20 cellular contexts compared by ENCODE assay signal in genomic region chr9:121886759-121887485, GRCh38.
DNase-seq lines count a peak whose midpoint lies in the region; ATAC-seq, FAIRE-seq and TF ChIP-seq lines count a peak whose summit lies in the region.
"Had no signal": no experiment of that assay in that cellular context is flagged by ENCODE, and none has a peak within 500 bp of the region (broad histone marks: within the 10 kb centered on the region; RNA-seq: fewer than 3 reads in every experiment).

No MANE protein-coding gene starts in this region.

- H3K4me2 ChIP-seq in mesendoderm (ENCODE audit: low read length): no peak overlapping the region

- FAIRE-seq in H54 (lab: Jason Lieb, UNC): no peak
- FAIRE-seq: small intestine had no signal

- H4K8ac ChIP-seq in mesendoderm (ENCODE audit: low read depth, low read length): no peak overlapping the region

- no peak overlapping the region for H3K56ac ChIP-seq in mesendoderm (ENCODE audit: low read length)

- no peak overlapping the region for H2BK15ac ChIP-seq in mesendoderm (replicated peaks; ENCODE audit: low read depth)

- no peak overlapping the region for H2BK5ac ChIP-seq in mesendoderm (ENCODE audit: low read length)

- H3K9me3 Mint-ChIP-seq in activated naive CD8-positive, alpha-beta T cell treated with anti-CD3 and anti-CD28 coated beads for 36 hours: no peaks in the 10 kb centered on the region
- H3K9me3 Mint-ChIP-seq: activated naive CD4-positive, alpha-beta T cell treated with anti-CD3 and anti-CD28 coated beads, Interleukin-2, amount 10 ng/mL, durations not matched to agents 7 days and 5 days; immature natural killer cell; memory B cell had no signal

- H3K23ac ChIP-seq in mesendoderm (ENCODE audit: low read length): no peak overlapping the region

- no peak for ATAC-seq in HG03045 (IDR thresholded peaks at IDR 0.05; ENCODE audit: unreplicated experiment)

- no peaks in the 10 kb centered on the region for H3K36me3 Mint-ChIP-seq in activated naive CD8-positive, alpha-beta T cell treated with anti-CD3 and anti-CD28 coated beads for 36 hours
- H3K36me3 Mint-ChIP-seq: activated naive CD4-positive, alpha-beta T cell treated with anti-CD3 and anti-CD28 coated beads, Interleukin-2, amount 10 ng/mL, durations not matched to agents 7 days and 5 days; CD14-positive monocyte; memory B cell had no signal

- no peak overlapping the region for H3K4ac ChIP-seq in mesendoderm (ENCODE audit: low read depth, low read length)

- H4K5ac ChIP-seq in mesendoderm (ENCODE audit: low read length): no peak overlapping the region

- H2AK5ac ChIP-seq in mesendoderm (ENCODE audit: low read length): no peak overlapping the region

- no peak overlapping the region for H2BK120ac ChIP-seq in mesendoderm (ENCODE audit: low read depth, low read length)

- no CpG with 5 or more reads among the region's 11 CpGs for WGBS in mesendoderm (ENCODE audit: extremely low coverage, insufficient coverage, low lambda C conversion rate)

- H3K4me1 Mint-ChIP-seq in activated naive CD8-positive, alpha-beta T cell treated with anti-CD3 and anti-CD28 coated beads for 36 hours: peaks cover 9% of the 10 kb centered on the region
- H3K4me1 Mint-ChIP-seq: activated naive CD4-positive, alpha-beta T cell treated with anti-CD3 and anti-CD28 coated beads, Interleukin-2, amount 10 ng/mL, durations not matched to agents 7 days and 5 days; CD14-positive monocyte; immature natural killer cell had no signal

- H3K27ac Mint-ChIP-seq in activated naive CD8-positive, alpha-beta T cell treated with anti-CD3 and anti-CD28 coated beads for 36 hours: no peak overlapping the region
- H3K27ac Mint-ChIP-seq: activated naive CD4-positive, alpha-beta T cell treated with anti-CD3 and anti-CD28 coated beads, Interleukin-2, amount 10 ng/mL, durations not matched to agents 7 days and 5 days; immature natural killer cell; memory B cell had no signal

- no peaks in the 10 kb centered on the region for H3K79me2 ChIP-seq in mesendoderm (ENCODE audit: control insufficient read depth, insufficient read depth, low read length)

- H3K18ac ChIP-seq in mesendoderm (ENCODE audit: low read length): peak overlapping the region; percentile 8

- H3K27ac ChIP-seq in mesendoderm (ENCODE audit: low read depth, low read length): no peak overlapping the region
- H3K27ac ChIP-seq: HL-60, Peyer's patch, tibial artery had no signal

- TF ChIP-seq POLR2A in H54 (IDR thresholded peaks at IDR 0.05; ENCODE audit: low read depth, low read length): no peak

- DNase-seq in stimulated activated CD4-positive, alpha-beta T cell treated with anti-CD3 and anti-CD28 coated beads, Interleukin-1b, Interleukin-23, amount 100 ng/mL, for 48 hours: peak; percentile 38
- DNase-seq in stimulated activated CD4-positive, alpha-beta T cell treated with anti-CD3 and anti-CD28 coated beads, Interleukin-12 subunit alpha, Interleukin-12 subunit beta, amount 100 ng/mL, for 4 hours: no peak
- peak; percentile 61 for DNase-seq in activated naive CD8-positive, alpha-beta T cell treated with anti-CD3 and anti-CD28 coated beads for 36 hours
- DNase-seq in mesendoderm (no peak), H54 (ENCODE audit: insufficient read length, low spot score) (no peak), retina (no peak)
- DNase-seq: activated CD4-positive, CD25-positive, alpha-beta regulatory T cell treated with anti-CD3 and anti-CD28 coated beads, Interleukin-2, amount 50 U/mL, for 72 hours; activated naive CD4-positive, alpha-beta T cell treated with anti-CD3 and anti-CD28 coated beads, Interleukin-2, amount 10 ng/mL, durations not matched to agents 7 days and 5 days; HCEC 1CT; immature natural killer cell; Karpas-422; NCI-H2029; NCI-H524 treated with DMSO at 0.1 percent for 48 hours; Peyer's patch; small intestine; tibial artery had no signal

- H3K36me3 ChIP-seq in mesendoderm (ENCODE audit: control insufficient read depth, insufficient read depth, low read length): no peaks in the 10 kb centered on the region
- H3K36me3 ChIP-seq: Peyer's patch, tibial artery had no signal

- H3K4me3 Mint-ChIP-seq in activated naive CD8-positive, alpha-beta T cell treated with anti-CD3 and anti-CD28 coated beads for 36 hours: no peak overlapping the region
- H3K4me3 Mint-ChIP-seq: activated naive CD4-positive, alpha-beta T cell treated with anti-CD3 and anti-CD28 coated beads, Interleukin-2, amount 10 ng/mL, durations not matched to agents 7 days and 5 days; CD14-positive monocyte; immature natural killer cell; memory B cell had no signal

- H3K27me3 ChIP-seq in mesendoderm (ENCODE audit: insufficient read depth, low read length, poor library complexity): no peaks in the 10 kb centered on the region
- H3K27me3 ChIP-seq: Peyer's patch, tibial artery had no signal

- H3K79me1 ChIP-seq in mesendoderm (ENCODE audit: low read length): no peaks in the 10 kb centered on the region

- H3K27me3 Mint-ChIP-seq in activated naive CD8-positive, alpha-beta T cell treated with anti-CD3 and anti-CD28 coated beads for 36 hours: no peaks in the 10 kb centered on the region
- H3K27me3 Mint-ChIP-seq: activated naive CD4-positive, alpha-beta T cell treated with anti-CD3 and anti-CD28 coated beads, Interleukin-2, amount 10 ng/mL, durations not matched to agents 7 days and 5 days had no signal

- no peak overlapping the region for H3K4me3 ChIP-seq in mesendoderm (ENCODE audit: low read length)
- H3K4me3 ChIP-seq: Peyer's patch, tibial artery had no signal

- no peak overlapping the region for H3K9ac ChIP-seq in mesendoderm (ENCODE audit: low read length)

- H3K4me1 ChIP-seq in mesendoderm (ENCODE audit: control insufficient read depth, low read depth, low read length): peaks cover 2% of the 10 kb centered on the region
- H3K4me1 ChIP-seq: tibial artery had no signal

Comparison
In these comparisons a context has a peak if more than half of its experiments do, and no peak if none do; other contexts are left out.
1. DNase-seq: peak in stimulated activated CD4-positive, alpha-beta T cell treated with anti-CD3 and anti-CD28 coated beads, Interleukin-1b, Interleukin-23, amount 100 ng/mL, for 48 hours (single experiment) and activated naive CD8-positive, alpha-beta T cell treated with anti-CD3 and anti-CD28 coated beads for 36 hours (single experiment); none in stimulated activated CD4-positive, alpha-beta T cell treated with anti-CD3 and anti-CD28 coated beads, Interleukin-12 subunit alpha, Interleukin-12 subunit beta, amount 100 ng/mL, for 4 hours (single experiment), mesendoderm (single experiment), H54 (single experiment) and retina (single experiment).